Comparison of ENCODE assay signal across 1 cellular context in the genomic region with DNA sequence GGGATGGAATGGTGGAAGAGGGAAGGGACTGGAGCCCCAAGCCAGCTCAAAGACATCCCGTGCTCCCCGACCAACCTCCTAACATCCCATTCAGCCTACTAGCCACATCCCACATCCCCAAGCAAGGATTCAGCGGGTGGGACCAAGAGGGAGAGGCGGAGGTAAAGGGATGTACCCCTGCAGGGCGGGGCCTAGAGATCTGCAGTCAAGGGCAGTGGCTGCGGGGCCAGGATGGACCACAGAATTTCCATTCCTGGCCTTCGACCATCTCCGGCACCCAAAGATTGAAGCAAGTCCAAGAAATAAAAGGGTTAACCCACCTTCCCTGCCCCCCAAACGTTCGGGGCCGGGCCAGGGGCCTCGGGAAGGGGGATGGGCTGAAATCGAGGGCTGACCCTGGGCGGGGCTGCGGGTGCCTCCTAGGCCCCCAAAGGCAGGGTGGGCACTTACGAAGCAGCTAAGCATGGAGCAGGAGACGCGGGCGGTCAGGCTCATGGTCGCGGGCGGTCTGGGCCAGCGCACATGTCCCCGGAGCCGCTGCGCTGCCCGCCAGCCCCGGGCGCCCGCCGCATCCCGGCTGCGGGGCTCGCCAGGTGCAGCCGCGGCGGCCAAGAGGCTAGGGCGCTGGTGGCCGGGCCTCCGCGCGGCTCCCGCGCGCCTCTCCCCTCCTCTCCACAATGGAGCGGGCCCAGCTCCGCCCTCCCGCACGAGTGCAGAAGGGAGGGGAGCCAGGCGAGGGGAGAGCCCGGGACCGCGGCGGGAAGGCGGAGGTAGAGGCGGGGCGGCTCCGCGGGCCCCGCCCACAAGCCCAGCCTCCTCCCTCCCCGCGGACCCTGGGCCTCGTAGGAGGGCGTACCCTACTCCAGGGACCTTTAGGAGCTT.
TF ChIP-seq lines count a peak whose summit lies in the region.

A gene (minus strand): TSS at position 726 of the 882 bp plus-strand sequence. CDS start 231 bp downstream, at position 495.

TF ChIP-seq in HepG2, 621 proteins besides CTCF, POLR2A, EP300 and RAD21 (continued from another document and continues in another):
- TF ChIP-seq, protein P1, sequence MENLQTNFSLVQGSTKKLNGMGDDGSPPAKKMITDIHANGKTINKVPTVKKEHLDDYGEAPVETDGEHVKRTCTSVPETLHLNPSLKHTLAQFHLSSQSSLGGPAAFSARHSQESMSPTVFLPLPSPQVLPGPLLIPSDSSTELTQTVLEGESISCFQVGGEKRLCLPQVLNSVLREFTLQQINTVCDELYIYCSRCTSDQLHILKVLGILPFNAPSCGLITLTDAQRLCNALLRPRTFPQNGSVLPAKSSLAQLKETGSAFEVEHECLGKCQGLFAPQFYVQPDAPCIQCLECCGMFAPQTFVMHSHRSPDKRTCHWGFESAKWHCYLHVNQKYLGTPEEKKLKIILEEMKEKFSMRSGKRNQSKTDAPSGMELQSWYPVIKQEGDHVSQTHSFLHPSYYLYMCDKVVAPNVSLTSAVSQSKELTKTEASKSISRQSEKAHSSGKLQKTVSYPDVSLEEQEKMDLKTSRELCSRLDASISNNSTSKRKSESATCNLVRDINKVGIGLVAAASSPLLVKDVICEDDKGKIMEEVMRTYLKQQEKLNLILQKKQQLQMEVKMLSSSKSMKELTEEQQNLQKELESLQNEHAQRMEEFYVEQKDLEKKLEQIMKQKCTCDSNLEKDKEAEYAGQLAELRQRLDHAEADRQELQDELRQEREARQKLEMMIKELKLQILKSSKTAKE (CRISPR knock-in tag; IDR thresholded peaks at IDR 0.05; ENCODE audit: borderline replicate concordance), result no peak
- TF ChIP-seq LCORL (IDR thresholded peaks at IDR 0.05) (no peak), LCORL (CRISPR knock-in tag; IDR thresholded peaks at IDR 0.05) (0 out of 2 replicates have a peak, but pooled peaks have one; percentile 17), CENPX (CRISPR knock-in tag; IDR thresholded peaks at IDR 0.05) (no peak), ZNF550 (CRISPR knock-in tag; IDR thresholded peaks at IDR 0.05; ENCODE audit: borderline replicate concordance) (no peak), CCAR2 (optimal IDR thresholded peaks at IDR 0.05; ENCODE audit: low read depth, low read length) (no peak), SMYD3 (CRISPR knock-in tag; IDR thresholded peaks at IDR 0.05) (no peak), ZNF264 (CRISPR knock-in tag; IDR thresholded peaks at IDR 0.05) (no peak), MAF1 (CRISPR knock-in tag; IDR thresholded peaks at IDR 0.05; ENCODE audit: borderline replicate concordance) (no peak), XBP1 (CRISPR knock-in tag; IDR thresholded peaks at IDR 0.05) (no peak), MIXL1 (CRISPR knock-in tag; IDR thresholded peaks at IDR 0.05) (0 out of 2 replicates have a peak, but pooled peaks have one; percentile 46), ZNF558 (CRISPR knock-in tag; IDR thresholded peaks at IDR 0.05; ENCODE audit: borderline replicate concordance) (peak; percentile 61; the same call in 1 of the 2 replicates), SNRNP70 (IDR thresholded peaks at IDR 0.05; ENCODE audit: low read depth, low read length) (no peak), KDM5B (CRISPR knock-in tag; IDR thresholded peaks at IDR 0.05; ENCODE audit: borderline replicate concordance) (peak; percentile 71; the same call in 1 of the 2 replicates), KLF6 (CRISPR knock-in tag; IDR thresholded peaks at IDR 0.05) (no peak), HDAC1 (CRISPR knock-in tag; IDR thresholded peaks at IDR 0.05) (peak; percentile 64; the same call in 1 of the 2 replicates), ZNF496 (CRISPR knock-in tag; IDR thresholded peaks at IDR 0.05; ENCODE audit: insufficient replicate concordance) (no peak), CREB1 (IDR thresholded peaks at IDR 0.05) (no peak), CREB1 (CRISPR knock-in tag; IDR thresholded peaks at IDR 0.05) (no peak), SP140L (CRISPR knock-in tag; IDR thresholded peaks at IDR 0.05; ENCODE audit: borderline replicate concordance) (no peak), TBX2 (CRISPR knock-in tag; IDR thresholded peaks at IDR 0.05; ENCODE audit: borderline replicate concordance) (peak; percentile 36; the same call in 1 of the 2 replicates), RBFOX2 (IDR thresholded peaks at IDR 0.05; ENCODE audit: low read depth, low read length) (peak; percentile 89), ZNF720 (CRISPR knock-in tag; IDR thresholded peaks at IDR 0.05) (no peak), ZNF782 (CRISPR knock-in tag; IDR thresholded peaks at IDR 0.05; ENCODE audit: borderline replicate concordance) (no peak), TOPORS (CRISPR knock-in tag; IDR thresholded peaks at IDR 0.05) (no peak), SOX5 (CRISPR knock-in tag; IDR thresholded peaks at IDR 0.05; ENCODE audit: borderline replicate concordance) (peak; percentile 59; the same call in 1 of the 2 replicates), ZNF124 (CRISPR knock-in tag; IDR thresholded peaks at IDR 0.05) (no peak), SYNCRIP (IDR thresholded peaks at IDR 0.05; ENCODE audit: insufficient read depth, low read depth, low read length) (no peak), RXRB (CRISPR knock-in tag; IDR thresholded peaks at IDR 0.05; ENCODE audit: borderline replicate concordance) (no peak), IRF2 (CRISPR knock-in tag; IDR thresholded peaks at IDR 0.05) (peak; percentile 23; the same call in 1 of the 2 replicates), PHB2 (IDR thresholded peaks at IDR 0.05; ENCODE audit: partially characterized antibody) (no peak), FOXA1 (IDR thresholded peaks at IDR 0.05) (no peak), FOXA1 (CRISPR knock-in tag; IDR thresholded peaks at IDR 0.05) (no peak), KAT2B (IDR thresholded peaks at IDR 0.05; ENCODE audit: borderline replicate concordance, low read depth, low read length) (no peak), TRIM24 (CRISPR knock-in tag; IDR thresholded peaks at IDR 0.05) (no peak), KMT2A (CRISPR knock-in tag; IDR thresholded peaks at IDR 0.05) (no peak; the same call in 1 of the 2 replicates), KAT8 (CRISPR knock-in tag; IDR thresholded peaks at IDR 0.05) (peak; percentile 62; the same call in 1 of the 2 replicates), ZNF205 (CRISPR knock-in tag; IDR thresholded peaks at IDR 0.05) (no peak), SMAD9 (CRISPR knock-in tag; IDR thresholded peaks at IDR 0.05) (no peak), BHLHE40 (IDR thresholded peaks at IDR 0.05; ENCODE audit: low read length) (peak; percentile 85), ISL2 (CRISPR knock-in tag; IDR thresholded peaks at IDR 0.05) (no peak), ZNF788 (CRISPR knock-in tag; IDR thresholded peaks at IDR 0.05; ENCODE audit: borderline replicate concordance) (peak; percentile 60; the same call in 1 of the 2 replicates), NR2F2 (IDR thresholded peaks at IDR 0.05; ENCODE audit: borderline replicate concordance, low read depth) (no peak), ZNF644 (CRISPR knock-in tag; IDR thresholded peaks at IDR 0.05; ENCODE audit: low read depth) (no peak)
- TF ChIP-seq, protein P2, sequence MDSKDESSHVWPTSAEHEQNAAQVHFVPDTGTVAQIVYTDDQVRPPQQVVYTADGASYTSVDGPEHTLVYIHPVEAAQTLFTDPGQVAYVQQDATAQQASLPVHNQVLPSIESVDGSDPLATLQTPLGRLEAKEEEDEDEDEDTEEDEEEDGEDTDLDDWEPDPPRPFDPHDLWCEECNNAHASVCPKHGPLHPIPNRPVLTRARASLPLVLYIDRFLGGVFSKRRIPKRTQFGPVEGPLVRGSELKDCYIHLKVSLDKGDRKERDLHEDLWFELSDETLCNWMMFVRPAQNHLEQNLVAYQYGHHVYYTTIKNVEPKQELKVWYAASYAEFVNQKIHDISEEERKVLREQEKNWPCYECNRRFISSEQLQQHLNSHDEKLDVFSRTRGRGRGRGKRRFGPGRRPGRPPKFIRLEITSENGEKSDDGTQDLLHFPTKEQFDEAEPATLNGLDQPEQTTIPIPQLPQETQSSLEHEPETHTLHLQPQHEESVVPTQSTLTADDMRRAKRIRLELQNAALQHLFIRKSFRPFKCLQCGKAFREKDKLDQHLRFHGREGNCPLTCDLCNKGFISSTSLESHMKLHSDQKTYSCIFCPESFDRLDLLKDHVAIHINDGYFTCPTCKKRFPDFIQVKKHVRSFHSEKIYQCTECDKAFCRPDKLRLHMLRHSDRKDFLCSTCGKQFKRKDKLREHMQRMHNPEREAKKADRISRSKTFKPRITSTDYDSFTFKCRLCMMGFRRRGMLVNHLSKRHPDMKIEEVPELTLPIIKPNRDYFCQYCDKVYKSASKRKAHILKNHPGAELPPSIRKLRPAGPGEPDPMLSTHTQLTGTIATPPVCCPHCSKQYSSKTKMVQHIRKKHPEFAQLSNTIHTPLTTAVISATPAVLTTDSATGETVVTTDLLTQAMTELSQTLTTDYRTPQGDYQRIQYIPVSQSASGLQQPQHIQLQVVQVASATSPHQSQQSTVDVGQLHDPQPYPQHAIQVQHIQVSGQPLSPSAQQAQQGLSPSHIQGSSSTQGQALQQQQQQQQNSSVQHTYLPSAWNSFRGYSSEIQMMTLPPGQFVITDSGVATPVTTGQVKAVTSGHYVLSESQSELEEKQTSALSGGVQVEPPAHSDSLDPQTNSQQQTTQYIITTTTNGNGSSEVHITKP (CRISPR knock-in tag; IDR thresholded peaks at IDR 0.05; ENCODE audit: low read depth), result peak; percentile 96
- TF ChIP-seq, protein P3, sequence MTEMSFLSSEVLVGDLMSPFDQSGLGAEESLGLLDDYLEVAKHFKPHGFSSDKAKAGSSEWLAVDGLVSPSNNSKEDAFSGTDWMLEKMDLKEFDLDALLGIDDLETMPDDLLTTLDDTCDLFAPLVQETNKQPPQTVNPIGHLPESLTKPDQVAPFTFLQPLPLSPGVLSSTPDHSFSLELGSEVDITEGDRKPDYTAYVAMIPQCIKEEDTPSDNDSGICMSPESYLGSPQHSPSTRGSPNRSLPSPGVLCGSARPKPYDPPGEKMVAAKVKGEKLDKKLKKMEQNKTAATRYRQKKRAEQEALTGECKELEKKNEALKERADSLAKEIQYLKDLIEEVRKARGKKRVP (CRISPR knock-in tag; IDR thresholded peaks at IDR 0.05), result no peak
- TF ChIP-seq, protein P4, sequence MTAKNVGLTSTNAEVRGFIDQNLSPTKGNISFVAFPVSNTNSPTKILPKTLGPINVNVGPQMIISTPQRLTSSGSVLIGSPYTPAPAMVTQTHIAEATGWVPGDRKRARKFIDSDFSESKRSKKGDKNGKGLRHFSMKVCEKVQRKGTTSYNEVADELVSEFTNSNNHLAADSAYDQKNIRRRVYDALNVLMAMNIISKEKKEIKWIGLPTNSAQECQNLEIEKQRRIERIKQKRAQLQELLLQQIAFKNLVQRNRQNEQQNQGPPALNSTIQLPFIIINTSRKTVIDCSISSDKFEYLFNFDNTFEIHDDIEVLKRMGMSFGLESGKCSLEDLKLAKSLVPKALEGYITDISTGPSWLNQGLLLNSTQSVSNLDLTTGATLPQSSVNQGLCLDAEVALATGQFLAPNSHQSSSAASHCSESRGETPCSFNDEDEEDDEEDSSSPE (CRISPR knock-in tag; IDR thresholded peaks at IDR 0.05), result peak; percentile 65
- TF ChIP-seq, protein P5, sequence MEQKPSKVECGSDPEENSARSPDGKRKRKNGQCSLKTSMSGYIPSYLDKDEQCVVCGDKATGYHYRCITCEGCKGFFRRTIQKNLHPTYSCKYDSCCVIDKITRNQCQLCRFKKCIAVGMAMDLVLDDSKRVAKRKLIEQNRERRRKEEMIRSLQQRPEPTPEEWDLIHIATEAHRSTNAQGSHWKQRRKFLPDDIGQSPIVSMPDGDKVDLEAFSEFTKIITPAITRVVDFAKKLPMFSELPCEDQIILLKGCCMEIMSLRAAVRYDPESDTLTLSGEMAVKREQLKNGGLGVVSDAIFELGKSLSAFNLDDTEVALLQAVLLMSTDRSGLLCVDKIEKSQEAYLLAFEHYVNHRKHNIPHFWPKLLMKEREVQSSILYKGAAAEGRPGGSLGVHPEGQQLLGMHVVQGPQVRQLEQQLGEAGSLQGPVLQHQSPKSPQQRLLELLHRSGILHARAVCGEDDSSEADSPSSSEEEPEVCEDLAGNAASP (CRISPR knock-in tag; IDR thresholded peaks at IDR 0.05; ENCODE audit: borderline replicate concordance), result 0 out of 2 replicates have a peak, but pooled peaks have one; percentile 25
- TF ChIP-seq, protein P6, sequence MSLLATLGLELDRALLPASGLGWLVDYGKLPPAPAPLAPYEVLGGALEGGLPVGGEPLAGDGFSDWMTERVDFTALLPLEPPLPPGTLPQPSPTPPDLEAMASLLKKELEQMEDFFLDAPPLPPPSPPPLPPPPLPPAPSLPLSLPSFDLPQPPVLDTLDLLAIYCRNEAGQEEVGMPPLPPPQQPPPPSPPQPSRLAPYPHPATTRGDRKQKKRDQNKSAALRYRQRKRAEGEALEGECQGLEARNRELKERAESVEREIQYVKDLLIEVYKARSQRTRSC (CRISPR knock-in tag; IDR thresholded peaks at IDR 0.05; ENCODE audit: low read depth), result no peak
- TF ChIP-seq, protein P7, sequence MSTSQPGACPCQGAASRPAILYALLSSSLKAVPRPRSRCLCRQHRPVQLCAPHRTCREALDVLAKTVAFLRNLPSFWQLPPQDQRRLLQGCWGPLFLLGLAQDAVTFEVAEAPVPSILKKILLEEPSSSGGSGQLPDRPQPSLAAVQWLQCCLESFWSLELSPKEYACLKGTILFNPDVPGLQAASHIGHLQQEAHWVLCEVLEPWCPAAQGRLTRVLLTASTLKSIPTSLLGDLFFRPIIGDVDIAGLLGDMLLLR (CRISPR knock-in tag; IDR thresholded peaks at IDR 0.05), result no peak
- TF ChIP-seq, protein P8, sequence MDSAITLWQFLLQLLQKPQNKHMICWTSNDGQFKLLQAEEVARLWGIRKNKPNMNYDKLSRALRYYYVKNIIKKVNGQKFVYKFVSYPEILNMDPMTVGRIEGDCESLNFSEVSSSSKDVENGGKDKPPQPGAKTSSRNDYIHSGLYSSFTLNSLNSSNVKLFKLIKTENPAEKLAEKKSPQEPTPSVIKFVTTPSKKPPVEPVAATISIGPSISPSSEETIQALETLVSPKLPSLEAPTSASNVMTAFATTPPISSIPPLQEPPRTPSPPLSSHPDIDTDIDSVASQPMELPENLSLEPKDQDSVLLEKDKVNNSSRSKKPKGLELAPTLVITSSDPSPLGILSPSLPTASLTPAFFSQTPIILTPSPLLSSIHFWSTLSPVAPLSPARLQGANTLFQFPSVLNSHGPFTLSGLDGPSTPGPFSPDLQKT (CRISPR knock-in tag; IDR thresholded peaks at IDR 0.05; ENCODE audit: borderline replicate concordance), result no peak
- TF ChIP-seq, protein P9, sequence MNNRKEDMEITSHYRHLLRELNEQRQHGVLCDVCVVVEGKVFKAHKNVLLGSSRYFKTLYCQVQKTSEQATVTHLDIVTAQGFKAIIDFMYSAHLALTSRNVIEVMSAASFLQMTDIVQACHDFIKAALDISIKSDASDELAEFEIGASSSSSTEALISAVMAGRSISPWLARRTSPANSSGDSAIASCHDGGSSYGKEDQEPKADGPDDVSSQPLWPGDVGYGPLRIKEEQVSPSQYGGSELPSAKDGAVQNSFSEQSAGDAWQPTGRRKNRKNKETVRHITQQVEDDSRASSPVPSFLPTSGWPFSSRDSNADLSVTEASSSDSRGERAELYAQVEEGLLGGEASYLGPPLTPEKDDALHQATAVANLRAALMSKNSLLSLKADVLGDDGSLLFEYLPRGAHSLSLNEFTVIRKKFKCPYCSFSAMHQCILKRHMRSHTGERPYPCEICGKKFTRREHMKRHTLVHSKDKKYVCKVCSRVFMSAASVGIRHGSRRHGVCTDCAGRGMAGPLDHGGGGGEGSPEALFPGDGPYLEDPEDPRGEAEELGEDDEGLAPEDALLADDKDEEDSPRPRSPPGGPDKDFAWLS (CRISPR knock-in tag; IDR thresholded peaks at IDR 0.05; ENCODE audit: borderline replicate concordance), result no peak
- TF ChIP-seq, protein P10, sequence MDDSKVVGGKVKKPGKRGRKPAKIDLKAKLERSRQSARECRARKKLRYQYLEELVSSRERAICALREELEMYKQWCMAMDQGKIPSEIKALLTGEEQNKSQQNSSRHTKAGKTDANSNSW (CRISPR knock-in tag; IDR thresholded peaks at IDR 0.05; ENCODE audit: borderline replicate concordance), result no peak
